In genomic region chr17:47956818-47957590, GRCh38 we compare ENCODE assay signal across 1 cellular context.
TF ChIP-seq lines count a peak whose summit lies in the region.

No MANE protein-coding gene starts in this region.

TF ChIP-seq in IMR-90, 13 proteins besides CTCF, POLR2A, EP300 and RAD21:
- TF ChIP-seq CEBPB (IDR thresholded peaks at IDR 0.05; ENCODE audit: low read depth, low read length): no peak
- no peak for TF ChIP-seq MXI1 (IDR thresholded peaks at IDR 0.05; ENCODE audit: borderline replicate concordance, low read depth, low read length)
- TF ChIP-seq CHD1 (IDR thresholded peaks at IDR 0.05; ENCODE audit: low read depth, low read length): no peak
- no peak for TF ChIP-seq NFE2L2 (IDR thresholded peaks at IDR 0.05; ENCODE audit: low read depth, low read length)
- no peak for TF ChIP-seq RCOR1 (IDR thresholded peaks at IDR 0.05; ENCODE audit: insufficient replicate concordance, low read length)
- no peak for TF ChIP-seq USF2 (IDR thresholded peaks at IDR 0.05; ENCODE audit: low read depth, low read length)
- TF ChIP-seq SMC3 (IDR thresholded peaks at IDR 0.05; ENCODE audit: low read depth, low read length): no peak
- no peak for TF ChIP-seq FOS (IDR thresholded peaks at IDR 0.05; ENCODE audit: low read depth, low read length)
- TF ChIP-seq MAZ (IDR thresholded peaks at IDR 0.05; ENCODE audit: borderline replicate concordance, low read depth, low read length): no peak
- TF ChIP-seq BHLHE40 (IDR thresholded peaks at IDR 0.05; ENCODE audit: low read depth, low read length): no peak
- no peak for TF ChIP-seq RFX5 (IDR thresholded peaks at IDR 0.05; ENCODE audit: low read depth, low read length)
- TF ChIP-seq MAFK (IDR thresholded peaks at IDR 0.05; ENCODE audit: low read depth, low read length): no peak
TF ChIP-seq in IMR-90: peak in this region for 0.
